Comparison of ENCODE assay signal across 1 cellular context in genomic region chr17:17073627-17074521, GRCh38.
TF ChIP-seq lines count a peak whose summit lies in the region.

No MANE protein-coding gene starts in this region.

TF ChIP-seq in HepG2, 621 proteins besides CTCF, POLR2A, EP300 and RAD21:
- TF ChIP-seq ZNF768 (CRISPR knock-in tag; IDR thresholded peaks at IDR 0.05) (peak; percentile 96), ARID3A (IDR thresholded peaks at IDR 0.05; ENCODE audit: low read depth, low read length) (no peak)
